35 cellular contexts compared by ENCODE assay signal in the genomic region with DNA sequence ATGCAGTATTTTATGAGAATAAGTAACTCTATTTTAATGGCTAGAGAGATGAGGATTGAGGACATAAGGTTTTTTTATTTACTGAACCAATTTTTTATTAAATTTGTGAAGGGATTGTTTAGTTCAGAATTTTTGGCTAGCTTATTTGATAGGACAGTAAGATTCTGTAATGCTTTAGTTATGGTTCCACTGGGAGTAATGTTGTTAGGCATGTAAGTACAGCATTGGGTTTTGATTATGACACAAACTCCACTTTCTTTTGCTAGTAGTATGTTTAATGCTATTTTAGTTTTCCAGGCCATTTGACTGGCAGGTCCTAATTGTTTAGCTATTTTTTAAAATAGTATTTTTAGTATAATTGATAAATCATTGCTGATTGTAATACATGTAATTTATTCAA. TPM values are rescaled to one million over a fixed set of nuclear protein-coding genes. Genes with fewer than 3 reads are reported as not detected.
"Had no signal": no experiment of that assay in that cellular context is flagged by ENCODE, and none has a peak within 500 bp of the region (broad histone marks: within the 10 kb centered on the region; RNA-seq: fewer than 3 reads in every experiment).

No MANE protein-coding gene starts in this region.

- H3K9me3 ChIP-seq: adrenal gland, body of pancreas, breast epithelium had no signal

- H3K36me3 ChIP-seq: adrenal gland, brain microvascular endothelial cell, breast epithelium had no signal

- H3K4me3 ChIP-seq: adrenal gland, body of pancreas, breast epithelium had no signal

- H3K27ac ChIP-seq: adrenal gland, body of pancreas, brain microvascular endothelial cell, breast epithelium, VCaP had no signal

- H3K27me3 ChIP-seq: adrenal gland, body of pancreas, brain microvascular endothelial cell, breast epithelium had no signal

- H3K4me1 ChIP-seq: adrenal gland, body of pancreas, breast epithelium had no signal

- DNase-seq: activated B cell treated with CpG ODN at 0.5 μM for 24 hours; activated CD4-positive, alpha-beta memory T cell treated with anti-CD3 and anti-CD28 coated beads for 36 hours; activated CD4-positive, alpha-beta T cell treated with anti-CD3 and anti-CD28 coated beads for 4 hours; activated CD4-positive, alpha-beta T cell treated with anti-CD3 and anti-CD28 coated beads, Interleukin-2, amount 10 ng/mL, durations not matched to agents 24 days and 14 days; activated CD4-positive, alpha-beta T cell treated with anti-CD3 and anti-CD28 coated beads, Interleukin-2, amount 50 U/mL, for 1 hour; activated CD4-positive, alpha-beta T cell treated with anti-CD3 and anti-CD28 coated beads, Interleukin-2, amount 50 U/mL, for 4 hours; activated CD4-positive, CD25-positive, alpha-beta regulatory T cell treated with anti-CD3 and anti-CD28 coated beads, Interleukin-2, amount 50 U/mL, for 72 hours; activated CD8-positive, alpha-beta memory T cell treated with anti-CD3 and anti-CD28 coated beads, Interleukin-2, amount 50 U/mL, for 4 hours; activated CD8-positive, alpha-beta T cell treated with anti-CD3 and anti-CD28 coated beads for 36 hours; activated effector memory CD4-positive, alpha-beta T cell treated with anti-CD3 and anti-CD28 coated beads, Interleukin-2, amount 50 U/mL, for 16 hours; activated gamma-delta T cell treated with Interleukin-2 at 50 U/mL for 16 hours; activated naive CD4-positive, alpha-beta T cell; activated naive CD4-positive, alpha-beta T cell treated with anti-CD3 and anti-CD28 coated beads for 36 hours; activated naive CD4-positive, alpha-beta T cell treated with anti-CD3 and anti-CD28 coated beads, Interleukin-2, amount 50 U/mL, for 16 hours; activated naive CD8-positive, alpha-beta T cell treated with anti-CD3 and anti-CD28 coated beads for 36 hours; activated T-cell treated with anti-CD3 and anti-CD28 coated beads for 4 hours; activated T-cell treated with anti-CD3 and anti-CD28 coated beads, Interleukin-2, amount 50 U/mL, for 1 hour; activated T-cell treated with anti-CD3 and anti-CD28 coated beads, Interleukin-2, amount 50 U/mL, for 4 hours; activated T-cell treated with anti-CD3 and anti-CD28 coated beads, Interleukin-2, amount 50 U/mL, for 72 hours; adrenal gland; amniotic stem cell; aorta; body of pancreas; brain microvascular endothelial cell; central memory CD4-positive, alpha-beta T cell; T-helper 1 cell; T-helper 2 cell; T-helper 9 cell had no signal

RNA-seq across cellular contexts. Expression of gene LRRC10, which starts 33.8 kb away (rescaled TPM):
- total RNA-seq: activated B cell treated with CpG ODN at 0.5 μM for 24 hours; activated CD4-positive, alpha-beta memory T cell treated with anti-CD3 and anti-CD28 coated beads for 36 hours; activated CD4-positive, alpha-beta T cell treated with anti-CD3 and anti-CD28 coated beads, Interleukin-2, amount 10 ng/mL, durations not matched to agents 24 days and 14 days; activated CD8-positive, alpha-beta memory T cell treated with anti-CD3 and anti-CD28 coated beads for 36 hours; activated CD8-positive, alpha-beta T cell treated with anti-CD3 and anti-CD28 coated beads for 36 hours; activated naive CD4-positive, alpha-beta T cell treated with anti-CD3 and anti-CD28 coated beads for 36 hours; activated naive CD4-positive, alpha-beta T cell treated with anti-CD3 and anti-CD28 coated beads, Interleukin-2, amount 50 U/mL, for 72 hours; activated naive CD8-positive, alpha-beta T cell treated with anti-CD3 and anti-CD28 coated beads for 36 hours; activated T-cell treated with anti-CD3 and anti-CD28 coated beads, Interleukin-2, amount 50 U/mL, for 4 hours; activated T-cell treated with anti-CD3 and anti-CD28 coated beads, Interleukin-2, amount 50 U/mL, for 72 hours; activated T-helper 1 cell treated with anti-CD3 and anti-CD28 coated beads, Interleukin-12 subunit alpha, Interleukin-12 subunit beta, Interleukin-2, Interleukin-4 antibody, amounts not matched to agents 30 ng/mL and 10 ng/mL and 1 ng/mL, durations not matched to agents 14 hours and 24 hours and 36 hours; activated T-helper 17 cell treated with anti-CD3 and anti-CD28 coated beads, Interleukin-2, amount 50 U/mL, for 72 hours; adrenal gland; aorta; astrocyte; body of pancreas; breast epithelium had no signal

RNA-seq across cellular contexts. Expression of gene BEST3, which starts 54.6 kb away (rescaled TPM):
- total RNA-seq: activated B cell treated with CpG ODN at 0.5 μM for 24 hours; activated CD4-positive, alpha-beta memory T cell treated with anti-CD3 and anti-CD28 coated beads for 36 hours; activated CD4-positive, alpha-beta T cell treated with anti-CD3 and anti-CD28 coated beads, Interleukin-2, amount 10 ng/mL, durations not matched to agents 24 days and 14 days; activated CD8-positive, alpha-beta memory T cell treated with anti-CD3 and anti-CD28 coated beads for 36 hours; activated CD8-positive, alpha-beta T cell treated with anti-CD3 and anti-CD28 coated beads for 36 hours; activated naive CD4-positive, alpha-beta T cell treated with anti-CD3 and anti-CD28 coated beads for 36 hours; activated naive CD4-positive, alpha-beta T cell treated with anti-CD3 and anti-CD28 coated beads, Interleukin-2, amount 50 U/mL, for 72 hours; activated naive CD8-positive, alpha-beta T cell treated with anti-CD3 and anti-CD28 coated beads for 36 hours; activated T-cell treated with anti-CD3 and anti-CD28 coated beads, Interleukin-2, amount 50 U/mL, for 4 hours; activated T-cell treated with anti-CD3 and anti-CD28 coated beads, Interleukin-2, amount 50 U/mL, for 72 hours; activated T-helper 1 cell treated with anti-CD3 and anti-CD28 coated beads, Interleukin-12 subunit alpha, Interleukin-12 subunit beta, Interleukin-2, Interleukin-4 antibody, amounts not matched to agents 30 ng/mL and 10 ng/mL and 1 ng/mL, durations not matched to agents 14 hours and 24 hours and 36 hours; activated T-helper 17 cell treated with anti-CD3 and anti-CD28 coated beads, Interleukin-2, amount 50 U/mL, for 72 hours; aorta had no signal
